Comparison of ENCODE assay signal across 35 cellular contexts in the genomic region with DNA sequence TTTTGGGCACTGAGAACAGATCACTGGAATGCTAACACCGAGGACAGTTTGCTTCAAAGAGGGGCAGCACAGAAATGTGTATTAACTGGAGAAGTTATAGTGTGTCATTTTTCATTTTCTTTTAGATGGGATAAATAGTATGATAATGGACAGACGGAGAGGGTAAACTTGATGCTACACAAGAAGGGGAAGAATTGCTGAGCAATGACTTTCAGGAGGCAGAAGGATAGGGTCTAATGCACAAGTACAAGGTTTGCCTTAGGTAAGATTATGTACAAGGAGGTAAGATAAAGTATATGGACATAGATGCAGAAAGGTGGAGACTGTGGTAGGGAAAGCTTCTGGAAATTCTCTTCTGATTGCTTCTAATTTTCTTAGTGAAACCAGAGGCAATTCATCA.
"Had no signal": no experiment of that assay in that cellular context is flagged by ENCODE, and none has a peak within 500 bp of the region (broad histone marks: within the 10 kb centered on the region; RNA-seq: fewer than 3 reads in every experiment).

No MANE protein-coding gene starts in this region.

- H3K4me3 ChIP-seq: MG63 had no signal

- H3K36me3 ChIP-seq: MG63 had no signal

- DNase-seq: Kasumi-1, MG63, MM.1S, MV-4-11, NCI-H1048, NCI-H1092, NCI-H1092 treated with DMSO at 0.1 percent for 48 hours, NCI-H1105, NCI-H1105 treated with DMSO at 0.1 percent for 48 hours, NCI-H1417, NCI-H1417 treated with DMSO at 0.1 percent for 48 hours, NCI-H1436, NCI-H1436 treated with DMSO at 0.1 percent for 48 hours, NCI-H146, NCI-H1694, NCI-H1694 treated with DMSO at 0.1 percent for 48 hours, NCI-H187, NCI-H187 treated with DMSO at 0.1 percent for 48 hours, NCI-H1930, NCI-H2029, NCI-H2029 treated with DMSO at 0.1 percent for 48 hours, NCI-H2081, NCI-H2081 treated with DMSO at 0.1 percent for 48 hours, NCI-H2107, NCI-H2171, NCI-H2171 treated with DMSO at 0.1 percent for 48 hours, NCI-H2227 treated with DMSO at 0.1 percent for 48 hours, NCI-H226, NCI-H345, NCI-H446, NCI-H446 treated with DMSO at 0.1 percent for 48 hours, NCI-H510A, NCI-H510A treated with DMSO at 0.1 percent for 48 hours, NCI-H524, NCI-H524 treated with DMSO at 0.1 percent for 48 hours had no signal

- H3K9me3 ChIP-seq: MG63 had no signal

- H3K27me3 ChIP-seq: MG63 had no signal
